In the genomic region with DNA sequence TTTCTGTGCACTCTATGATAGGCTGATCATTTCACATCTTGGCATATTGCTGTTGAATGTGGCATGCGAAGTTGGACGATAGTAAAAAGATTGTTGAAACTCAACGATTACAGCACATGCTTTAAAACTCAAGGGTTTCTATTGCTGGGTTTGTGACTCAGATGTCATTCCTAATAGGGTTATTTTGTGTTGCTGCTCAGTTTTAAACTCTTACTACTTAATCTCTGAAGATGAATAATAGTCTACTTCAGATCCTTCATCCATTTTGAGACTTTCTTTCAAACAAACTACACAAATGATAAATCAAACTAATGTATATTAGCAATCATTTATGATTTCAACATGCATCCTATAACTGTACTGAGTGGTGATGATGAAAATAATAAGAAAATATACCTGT, we compare ENCODE assay signal across 9 cellular contexts.
A peak's percentile ranks its signal among the peaks of the same experiment; 100 is the strongest.
DNase-seq lines count a peak whose midpoint lies in the region; ATAC-seq and TF ChIP-seq lines count a peak whose summit lies in the region.
"Had no signal": no experiment of that assay in that cellular context is flagged by ENCODE, and none has a peak within 500 bp of the region (broad histone marks: within the 10 kb centered on the region; RNA-seq: fewer than 3 reads in every experiment).

No MANE protein-coding gene starts in this region.

- H3K4me1 ChIP-seq in heart right ventricle, result peaks cover 0 to 87% (median 24%) of the 10 kb centered on the region in 9 donors

- CTCF ChIA-PET in activated CD4-positive, alpha-beta memory T cell treated with anti-CD3 and anti-CD28 coated beads, Interleukin-2, amount 10 ng/mL, durations not matched to agents 7 days and 5 days (lab: Charles Lee), result interaction anchor here (0.9 to 2.1 kb wide), 2 partner anchors 47 to 75 kb away, joined by 5 to 7 read pairs; no protein-coding TSS in a partner anchor

- peak overlapping the region in 6 of 10 donors; percentile 28 to 91 (median 46) for H3K27ac ChIP-seq in heart right ventricle

- peaks cover 77% of the 10 kb centered on the region for H3K4me1 Mint-ChIP-seq in activated CD4-positive, alpha-beta memory T cell treated with anti-CD3 and anti-CD28 coated beads, Interleukin-2, amount 10 ng/mL, durations not matched to agents 7 days and 5 days
- peaks cover 46% of the 10 kb centered on the region for H3K4me1 Mint-ChIP-seq in memory B cell

- no peak for DNase-seq in heart right ventricle
- no peak for DNase-seq in Right ventricle myocardium inferior (ENCODE audit: missing footprints)
- no peak for DNase-seq in activated CD4-positive, alpha-beta memory T cell treated with anti-CD3 and anti-CD28 coated beads, Interleukin-2, amount 10 ng/mL, durations not matched to agents 7 days and 5 days
- DNase-seq in memory B cell (ENCODE audit: low spot score in 2 of 2), result no peak
- no peak for DNase-seq in A172 (ENCODE audit: low spot score)
- no peak for DNase-seq in GM19238 (ENCODE audit: insufficient read length, low spot score)
- DNase-seq in NCI-H2107 (lab: John Stamatoyannopoulos, UW), result no peak
- DNase-seq: DMS79 treated with DMSO at 0.1 percent for 48 hours had no signal

- peaks cover 5% of the 10 kb centered on the region for H3K36me3 Mint-ChIP-seq in activated CD4-positive, alpha-beta memory T cell treated with anti-CD3 and anti-CD28 coated beads, Interleukin-2, amount 10 ng/mL, durations not matched to agents 7 days and 5 days (ENCODE audit: low read depth)
- H3K36me3 Mint-ChIP-seq in memory B cell, result no peaks in the 10 kb centered on the region

- intact Hi-C loops in heart right ventricle (cut with DNase I), result loop anchor here in 2 of 10 donors (5.0 to 10.0 kb wide), 2 partner anchors 67 to 70 kb away; partner anchors contain the start of gene MBNL1 (in 2 of the 2)
- intact Hi-C loops in Right ventricle myocardium inferior (cut with DNase I), result no loop called here

- H3K4me3 ChIP-seq in heart right ventricle, result peak overlapping the region in 5 of 10 donors; percentile 4 to 20 (median 16)

- H3K27me3 ChIP-seq in heart right ventricle, result no peaks in the 10 kb centered on the region

- POLR2A ChIA-PET in activated CD4-positive, alpha-beta memory T cell treated with anti-CD3 and anti-CD28 coated beads, Interleukin-2, amount 10 ng/mL, durations not matched to agents 7 days and 5 days (lab: Charles Lee), result interaction anchor here (0.7 to 10.6 kb wide), 8 partner anchors 13 to 269 kb away, joined by 3 to 232 read pairs (median 6); partner anchors contain the start of gene MBNL1

- H3K9me3 Mint-ChIP-seq in activated CD4-positive, alpha-beta memory T cell treated with anti-CD3 and anti-CD28 coated beads, Interleukin-2, amount 10 ng/mL, durations not matched to agents 7 days and 5 days, result no peaks in the 10 kb centered on the region
- H3K9me3 Mint-ChIP-seq in memory B cell, result no peaks in the 10 kb centered on the region

- no peaks in the 10 kb centered on the region for H3K36me3 ChIP-seq in heart right ventricle

- no peaks in the 10 kb centered on the region for H3K27me3 Mint-ChIP-seq in activated CD4-positive, alpha-beta memory T cell treated with anti-CD3 and anti-CD28 coated beads, Interleukin-2, amount 10 ng/mL, durations not matched to agents 7 days and 5 days
- H3K27me3 Mint-ChIP-seq in memory B cell, result no peaks in the 10 kb centered on the region

- H3K4me3 Mint-ChIP-seq in activated CD4-positive, alpha-beta memory T cell treated with anti-CD3 and anti-CD28 coated beads, Interleukin-2, amount 10 ng/mL, durations not matched to agents 7 days and 5 days, result peak overlapping the region; percentile 67
- H3K4me3 Mint-ChIP-seq in memory B cell, result peak overlapping the region; percentile 60

- ATAC-seq in heart right ventricle, result peak in 5 of 8 donors; percentile 22 to 49 (median 32)
- no peak for ATAC-seq in Right ventricle myocardium inferior
- no peak for ATAC-seq in memory B cell (ENCODE audit: low read depth)
- ATAC-seq in HG02973 (IDR thresholded peaks at IDR 0.05; ENCODE audit: unreplicated experiment), result no peak

- peak overlapping the region; percentile 96 for H3K27ac Mint-ChIP-seq in activated CD4-positive, alpha-beta memory T cell treated with anti-CD3 and anti-CD28 coated beads, Interleukin-2, amount 10 ng/mL, durations not matched to agents 7 days and 5 days
- peak overlapping the region; percentile 98 for H3K27ac Mint-ChIP-seq in memory B cell

- no peak for TF ChIP-seq CTCF in heart right ventricle (IDR thresholded peaks at IDR 0.05)

- no peaks in the 10 kb centered on the region for H3K9me3 ChIP-seq in heart right ventricle

- 39 to 58% methylated on average over 3 of the region's 3 CpGs for WGBS in heart right ventricle, 2 donors

Comparison
In these comparisons a context has a peak if more than half of its experiments do, and no peak if none do; other contexts are left out.
1. ATAC-seq: peak in heart right ventricle (5 of 8); none in Right ventricle myocardium inferior (single experiment), memory B cell (single experiment) and HG02973 (single experiment).